11 cellular contexts compared by ENCODE assay signal in the genomic region with DNA sequence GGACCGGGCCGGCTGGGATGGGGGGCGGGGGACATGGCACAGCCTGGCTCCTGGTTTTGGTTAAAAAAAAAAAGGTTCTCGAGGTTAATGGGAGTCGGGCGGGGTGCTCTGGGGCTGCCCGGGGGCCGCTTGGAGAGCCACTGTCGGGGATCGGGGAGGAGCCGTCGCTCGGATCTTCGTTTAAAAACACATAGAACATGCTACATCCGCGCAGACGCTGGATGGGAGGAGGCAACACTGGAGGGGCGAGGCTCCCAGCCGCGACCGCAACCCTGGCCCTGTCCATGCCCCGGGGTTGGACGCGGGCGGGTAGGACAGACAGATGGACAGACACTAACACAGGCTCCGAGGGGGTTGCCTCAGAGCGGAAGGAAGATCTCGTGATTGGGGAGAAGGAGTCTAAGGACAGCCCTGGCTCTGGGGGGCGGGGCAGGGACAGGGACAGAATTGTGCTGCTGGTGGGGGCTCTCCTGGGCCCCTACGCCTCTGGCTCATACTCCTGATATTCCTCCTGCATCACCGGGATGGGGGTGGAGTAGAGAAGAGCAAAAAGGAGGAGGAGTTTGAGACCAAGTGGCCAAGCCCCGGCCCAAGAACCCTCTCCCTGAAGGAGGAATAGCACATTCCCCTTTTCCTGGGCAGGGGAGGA. TPM values are rescaled to one million over a fixed set of nuclear protein-coding genes. Genes with fewer than 3 reads are reported as not detected.
DNase-seq lines count a peak whose midpoint lies in the region; ATAC-seq and TF ChIP-seq lines count a peak whose summit lies in the region.
"Had no signal": no experiment of that assay in that cellular context is flagged by ENCODE, and none has a peak within 500 bp of the region (broad histone marks: within the 10 kb centered on the region; RNA-seq: fewer than 3 reads in every experiment).

No MANE protein-coding gene starts in this region.

- H3K27me3 ChIP-seq in AG04450 (ENCODE audit: control insufficient read depth, insufficient read depth, low read length) = peaks cover 40% of the 10 kb centered on the region

- H3K27ac ChIP-seq in AG04450 (ENCODE audit: low read depth, low read length) = no peak overlapping the region

- no peak overlapping the region for H3K27ac Mint-ChIP-seq in activated naive CD8-positive, alpha-beta T cell treated with anti-CD3 and anti-CD28 coated beads, Interleukin-2, amount 10 ng/mL, durations not matched to agents 7 days and 5 days

- peaks cover 77% of the 10 kb centered on the region for H3K27me3 Mint-ChIP-seq in activated naive CD8-positive, alpha-beta T cell treated with anti-CD3 and anti-CD28 coated beads, Interleukin-2, amount 10 ng/mL, durations not matched to agents 7 days and 5 days

- CTCF ChIA-PET in AG04450 (lab: Charles Lee) = interaction anchor here (0.6 to 3.1 kb wide), 4 partner anchors 47 to 556 kb away, joined by 3 to 20 read pairs (median 3); no protein-coding TSS in a partner anchor

- peak overlapping the region; percentile 25; the same call in 1 of the 2 replicates for H3K4me3 ChIP-seq in AG04450 (ENCODE audit: low read depth, low read length)

- H3K36me3 Mint-ChIP-seq in activated naive CD8-positive, alpha-beta T cell treated with anti-CD3 and anti-CD28 coated beads, Interleukin-2, amount 10 ng/mL, durations not matched to agents 7 days and 5 days = peaks cover 2% of the 10 kb centered on the region

- peak overlapping the region; percentile 83 for H3K4me3 Mint-ChIP-seq in activated naive CD8-positive, alpha-beta T cell treated with anti-CD3 and anti-CD28 coated beads, Interleukin-2, amount 10 ng/mL, durations not matched to agents 7 days and 5 days

- POLR2A ChIA-PET in AG04450 (lab: Yijun Ruan, JAX) = no interaction called here
- POLR2A ChIA-PET in activated naive CD8-positive, alpha-beta T cell treated with anti-CD3 and anti-CD28 coated beads, Interleukin-2, amount 10 ng/mL, durations not matched to agents 7 days and 5 days (lab: Charles Lee) = no interaction called here

- no peak for TF ChIP-seq CTCF in AG04450 (IDR thresholded peaks at IDR 0.05; ENCODE audit: low read depth, low read length)

- peak; percentile 26 for ATAC-seq in activated naive CD8-positive, alpha-beta T cell treated with anti-CD3 and anti-CD28 coated beads, Interleukin-2, amount 10 ng/mL, durations not matched to agents 7 days and 5 days (ENCODE audit: low read depth)
- ATAC-seq in HG03378 (IDR thresholded peaks at IDR 0.05; ENCODE audit: unreplicated experiment) = no peak
- ATAC-seq in HG03039 (IDR thresholded peaks at IDR 0.05; ENCODE audit: unreplicated experiment) = no peak
- ATAC-seq in HG03025 (IDR thresholded peaks at IDR 0.05; ENCODE audit: low FRiP score, unreplicated experiment) = no peak

- H3K9me3 ChIP-seq in AG04450 (ENCODE audit: control insufficient read depth, insufficient read depth, low read length) = peaks cover 10% of the 10 kb centered on the region; the same call in 1 of the 2 replicates

- no peaks in the 10 kb centered on the region for H3K9me3 Mint-ChIP-seq in activated naive CD8-positive, alpha-beta T cell treated with anti-CD3 and anti-CD28 coated beads, Interleukin-2, amount 10 ng/mL, durations not matched to agents 7 days and 5 days

- peaks cover 7% of the 10 kb centered on the region for H3K4me1 Mint-ChIP-seq in activated naive CD8-positive, alpha-beta T cell treated with anti-CD3 and anti-CD28 coated beads, Interleukin-2, amount 10 ng/mL, durations not matched to agents 7 days and 5 days

- DNase-seq in AG04450 (ENCODE audit: low read depth, low spot score) (no peak), ELR (ENCODE audit: low read depth) (peak; percentile 41), left kidney (ENCODE audit: low read depth, low spot score) (peak; percentile 28), COLO829 (ENCODE audit: low spot score) (no peak)
- no peak for DNase-seq in activated naive CD8-positive, alpha-beta T cell treated with anti-CD3 and anti-CD28 coated beads, Interleukin-2, amount 10 ng/mL, durations not matched to agents 7 days and 5 days
- DNase-seq: activated CD4-positive, CD25-positive, alpha-beta regulatory T cell; NCI-H1105 treated with DMSO at 0.1 percent for 48 hours had no signal

RNA-seq across cellular contexts. Expression of gene SNCB, which starts 9.9 kb away (rescaled TPM):
- 0.17 and 0.20 TPM in 2 replicates for polyA plus RNA-seq in AG04450 (2011; rRNA removed)
- 0.18 TPM in 1 of 2 replicates, not detected in the other for polyA minus RNA-seq in AG04450 (2011; rRNA and poly(A)+ RNA removed)
- under 1 TPM in 1 of 2 experiments, not detected in 1; 0.28 TPM for total RNA-seq in activated naive CD8-positive, alpha-beta T cell treated with anti-CD3 and anti-CD28 coated beads, Interleukin-2, amount 10 ng/mL, durations not matched to agents 7 days and 5 days
- total RNA-seq: renal cortical epithelial cell had no signal

RNA-seq across cellular contexts. Expression of gene EIF4E1B, which starts 10.0 kb away (rescaled TPM):
- not detected in 2 replicates for polyA plus RNA-seq in AG04450 (2011; rRNA removed)
- polyA minus RNA-seq in AG04450 (2011; rRNA and poly(A)+ RNA removed) = not detected in 2 replicates
- total RNA-seq in activated naive CD8-positive, alpha-beta T cell treated with anti-CD3 and anti-CD28 coated beads, Interleukin-2, amount 10 ng/mL, durations not matched to agents 7 days and 5 days = not detected
- total RNA-seq: renal cortical epithelial cell had no signal

RNA-seq across cellular contexts. Expression of gene GPRIN1, which starts 10.5 kb away (rescaled TPM):
- polyA plus RNA-seq in AG04450 (2011; rRNA removed) = 4.0 and 5.1 TPM in 2 replicates
- 4.7 and 4.8 TPM in 2 replicates for polyA minus RNA-seq in AG04450 (2011; rRNA and poly(A)+ RNA removed)
- 1 to 10 TPM; 1.5 to 1.6 TPM for total RNA-seq in activated naive CD8-positive, alpha-beta T cell treated with anti-CD3 and anti-CD28 coated beads, Interleukin-2, amount 10 ng/mL, durations not matched to agents 7 days and 5 days

RNA-seq across cellular contexts. Expression of gene TSPAN17, which starts 26.8 kb away (rescaled TPM):
- polyA plus RNA-seq in AG04450 (2011; rRNA removed) = 40.9 and 44.3 TPM in 2 replicates
- polyA minus RNA-seq in AG04450 (2011; rRNA and poly(A)+ RNA removed) = 45.4 and 57.2 TPM in 2 replicates
- 10 to 100 TPM; 39.6 to 40.7 TPM for total RNA-seq in activated naive CD8-positive, alpha-beta T cell treated with anti-CD3 and anti-CD28 coated beads, Interleukin-2, amount 10 ng/mL, durations not matched to agents 7 days and 5 days

Comparison
In these comparisons a context has a peak if more than half of its experiments do, and no peak if none do; other contexts are left out.
1. DNase-seq: peak in ELR (single experiment) and left kidney (single experiment); none in AG04450 (single experiment), activated naive CD8-positive, alpha-beta T cell treated with anti-CD3 and anti-CD28 coated beads, Interleukin-2, amount 10 ng/mL, durations not matched to agents 7 days and 5 days (single experiment) and COLO829 (single experiment).